In genomic region chr15:36936652-36937051, GRCh38 we compare ENCODE assay signal across 34 cellular contexts.
DNase-seq lines count a peak whose midpoint lies in the region; ATAC-seq and TF ChIP-seq lines count a peak whose summit lies in the region.
"Had no signal": no experiment of that assay in that cellular context is flagged by ENCODE, and none has a peak within 500 bp of the region (broad histone marks: within the 10 kb centered on the region; RNA-seq: fewer than 3 reads in every experiment).

No MANE protein-coding gene starts in this region.

- no peak overlapping the region for H2AFZ ChIP-seq in PC-3 (ENCODE audit: low read length)
- H2AFZ ChIP-seq: neural progenitor cell had no signal

- H3K27ac ChIP-seq in right cardiac atrium (ENCODE audit: low read length) (no peak overlapping the region), PC-3 (ENCODE audit: low read length) (no peak overlapping the region)
- H3K27ac ChIP-seq: esophagus squamous epithelium, HL-60, left ventricle myocardium inferior, neural progenitor cell, Peyer's patch, right lobe of liver, stomach, thyroid gland, uterus had no signal

- no peaks in the 10 kb centered on the region for H3K36me3 ChIP-seq in PC-3 (ENCODE audit: low read depth, low read length)
- H3K36me3 ChIP-seq: left ventricle myocardium inferior, neural progenitor cell, Peyer's patch, right lobe of liver, stomach, thyroid gland, uterus had no signal

- no peak for TF ChIP-seq CTCF in PC-3 (conservative IDR thresholded peaks at IDR 0.05; ENCODE audit: low read depth, low read length)

- no peak overlapping the region for H3K4me2 ChIP-seq in PC-3 (ENCODE audit: low read length)
- H3K4me2 ChIP-seq: neural progenitor cell had no signal

- CTCF ChIA-PET in PC-3 (lab: Charles Lee): no interaction called here

- no peaks in the 10 kb centered on the region for H3K9me2 ChIP-seq in PC-3 (replicated peaks; ENCODE audit: low read length)

- H3K9ac ChIP-seq in PC-3 (ENCODE audit: low read length): no peak overlapping the region
- H3K9ac ChIP-seq: neural progenitor cell had no signal

- ATAC-seq in left cardiac atrium (peak; percentile 34 to 76), right cardiac atrium (no peak), PC-3 (peak; percentile 58), HG02759 (IDR thresholded peaks at IDR 0.05; ENCODE audit: unreplicated experiment) (no peak)
- ATAC-seq: activated CD8-positive, alpha-beta memory T cell treated with anti-CD3 and anti-CD28 coated beads, Interleukin-2, amount 10 ng/mL, durations not matched to agents 7 days and 5 days; activated T-cell treated with anti-CD3 and anti-CD28 coated beads, Interleukin-2, amount 50 U/mL, for 4 hours; CD8-positive, alpha-beta T cell; right lobe of liver had no signal

- POLR2A ChIA-PET in PC-3 (lab: Charles Lee; ENCODE audit: unreplicated experiment): no interaction called here

- H3K9me3 ChIP-seq in right cardiac atrium (ENCODE audit: control insufficient read depth, low read length) (no peaks in the 10 kb centered on the region), PC-3 (ENCODE audit: low read length) (no peaks in the 10 kb centered on the region)
- H3K9me3 ChIP-seq: esophagus squamous epithelium, left ventricle myocardium inferior, Peyer's patch, right lobe of liver, stomach, thyroid gland, uterus had no signal

- H3K4me3 ChIP-seq in right cardiac atrium (ENCODE audit: low read length): no peak overlapping the region
- no peak overlapping the region for H3K4me3 ChIP-seq in PC-3 (ENCODE audit: low read length)
- H3K4me3 ChIP-seq: esophagus squamous epithelium, left ventricle myocardium inferior, neural progenitor cell, Peyer's patch, right lobe of liver, stomach, thyroid gland, uterus had no signal

- DNase-seq in left cardiac atrium: no peak
- DNase-seq in right cardiac atrium: no peak
- peak; percentile 15 for DNase-seq in PC-3
- peak; percentile 54 for DNase-seq in fibroblast of peridontal ligament (ENCODE audit: extremely low read depth)
- DNase-seq in stromal cell of bone marrow (ENCODE audit: low read depth): peak; percentile 47
- no peak for DNase-seq in dermis blood vessel endothelial cell
- no peak for DNase-seq in NCI-H1092 treated with DMSO at 0.1 percent for 48 hours (lab: John Stamatoyannopoulos, UW)
- DNase-seq: 8988T; activated CD8-positive, alpha-beta memory T cell treated with anti-CD3 and anti-CD28 coated beads, Interleukin-2, amount 10 ng/mL, durations not matched to agents 7 days and 5 days; activated gamma-delta T cell; activated naive CD8-positive, alpha-beta T cell treated with anti-CD3 and anti-CD28 coated beads, Interleukin-2, amount 10 ng/mL, durations not matched to agents 7 days and 5 days; activated T-cell treated with anti-CD3 and anti-CD28 coated beads, Interleukin-2, amount 50 U/mL, for 4 hours; CD8-positive, alpha-beta T cell; esophagus squamous epithelium; glutamatergic neuron; islet precursor cell; KG1; left ventricle myocardium inferior; MM.1S; NCI-H1417; NCI-H2029; NCI-H345; NCI-H69; Peyer's patch; right lobe of liver; SHP77 treated with DMSO at 0.1 percent for 48 hours; stimulated activated CD4-positive, alpha-beta T cell treated with anti-CD3 and anti-CD28 coated beads, Interleukin-2, amount 100 ng/mL, for 48 hours; stomach; T-helper 2 cell; thyroid gland; uterus had no signal

- 24% methylated on average over 1 of the region's 1 CpG for WGBS in right cardiac atrium

- BruUV-seq in PC-3 (replicated peaks; lab: Mats Ljungman, UMichigan): no TSS peak

- H3K4me1 ChIP-seq in right cardiac atrium (ENCODE audit: control insufficient read depth, insufficient read depth, low read length) (peaks cover 3% of the 10 kb centered on the region), PC-3 (ENCODE audit: insufficient read depth, low read length) (no peaks in the 10 kb centered on the region)
- H3K4me1 ChIP-seq: esophagus squamous epithelium, thyroid gland had no signal

- H3K27me3 ChIP-seq in right cardiac atrium (ENCODE audit: control insufficient read depth, insufficient read depth) (no peaks in the 10 kb centered on the region), PC-3 (ENCODE audit: low read length) (no peaks in the 10 kb centered on the region)
- H3K27me3 ChIP-seq: esophagus squamous epithelium, neural progenitor cell, Peyer's patch, right lobe of liver, stomach, thyroid gland, uterus had no signal

- intact Hi-C loops in left cardiac atrium (cut with DNase I): no loop called here
- intact Hi-C loops in right cardiac atrium (cut with DNase I): no loop called here
- intact Hi-C loops in PC-3 (cut with micrococcal nuclease): no loop called here

- no peaks in the 10 kb centered on the region for H3F3A ChIP-seq in PC-3 (ENCODE audit: low read length, unreplicated experiment)

- no peaks in the 10 kb centered on the region for H4K20me1 ChIP-seq in PC-3 (ENCODE audit: low read length)

- no peaks in the 10 kb centered on the region for H3K79me2 ChIP-seq in PC-3 (ENCODE audit: low read length)

Comparison
In these comparisons a context has a peak if more than half of its experiments do, and no peak if none do; other contexts are left out.
1. ATAC-seq: peak in left cardiac atrium (2 of 2) and PC-3 (single experiment); none in right cardiac atrium (0 of 2) and HG02759 (single experiment).
2. DNase-seq: peak in PC-3 (single experiment), fibroblast of peridontal ligament (single experiment) and stromal cell of bone marrow (single experiment); none in left cardiac atrium (single experiment), right cardiac atrium (0 of 3), dermis blood vessel endothelial cell (single experiment) and NCI-H1092 treated with DMSO at 0.1 percent for 48 hours (single experiment).